ENCODE assay signal across 9 cellular contexts in the genomic region with DNA sequence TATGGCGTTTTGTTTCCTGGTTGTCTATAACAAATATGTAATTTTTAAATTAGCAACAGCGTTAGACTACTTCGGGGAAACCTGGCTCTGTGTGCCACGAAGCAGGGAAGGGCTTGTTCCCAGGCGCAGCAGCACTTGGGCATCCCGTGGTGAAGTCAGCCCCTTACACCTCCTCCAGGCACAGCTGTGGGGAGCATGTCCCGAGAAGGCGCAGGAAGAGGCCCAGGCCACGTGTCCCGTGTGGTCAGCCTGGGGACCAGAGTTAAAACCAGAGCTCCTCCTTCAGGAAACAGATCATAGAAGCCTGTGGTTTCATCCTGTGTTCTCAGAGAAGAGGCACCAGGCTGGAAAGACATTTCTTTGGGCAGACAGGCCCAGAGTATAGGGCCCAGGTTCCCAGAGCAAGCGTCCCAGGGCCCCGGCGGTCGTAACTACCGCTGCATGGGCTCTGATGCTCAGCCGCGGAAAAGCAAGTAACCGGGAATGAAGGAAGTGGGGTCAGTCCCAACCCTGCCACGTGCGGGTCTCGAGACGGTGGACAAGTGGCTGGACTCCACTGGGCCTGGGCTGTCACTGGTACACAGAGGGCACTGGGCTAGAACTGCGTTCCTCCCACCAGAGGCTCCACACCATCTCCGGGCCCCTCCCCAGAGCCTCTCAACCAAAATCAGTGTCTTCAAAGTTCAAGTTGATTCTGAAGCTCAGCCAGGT. TPM values are rescaled to one million over a fixed set of nuclear protein-coding genes. Genes with fewer than 3 reads are reported as not detected.
DNase-seq lines count a peak whose midpoint lies in the region; ATAC-seq, FAIRE-seq and TF ChIP-seq lines count a peak whose summit lies in the region.
"Had no signal": no experiment of that assay in that cellular context is flagged by ENCODE, and none has a peak within 500 bp of the region (broad histone marks: within the 10 kb centered on the region; RNA-seq: fewer than 3 reads in every experiment).

No MANE protein-coding gene starts in this region.

- no peak overlapping the region for H3K4me3 ChIP-seq in right lobe of liver
- no peak overlapping the region for H3K4me3 ChIP-seq in HepG2 (replicated peaks in 1 of 3; ENCODE audit: insufficient read depth in 1 of 3, low read depth in 2 of 3, low read length in 3 of 3)
- H3K4me3 ChIP-seq in MM.1S (ENCODE audit: low read length) = peak overlapping the region; percentile 14; the same call in 1 of the 2 replicates
- no peak overlapping the region for H3K4me3 ChIP-seq in astrocyte (ENCODE audit: insufficient read depth, low read depth, low read length)
- no peak overlapping the region for H3K4me3 ChIP-seq in kidney (ENCODE audit: low read length in 2 of 2)
- H3K4me3 ChIP-seq in thoracic aorta = peak overlapping the region; percentile 39

- H3K79me2 ChIP-seq in HepG2 (ENCODE audit: insufficient read depth, low read length) (no peaks in the 10 kb centered on the region), MM.1S (ENCODE audit: low read length) (no peaks in the 10 kb centered on the region), astrocyte (ENCODE audit: insufficient read depth, low read length) (no peaks in the 10 kb centered on the region)

- no peak for TF ChIP-seq POLR2A in right lobe of liver (IDR thresholded peaks at IDR 0.05)
- TF ChIP-seq POLR2A in HepG2 (IDR thresholded peaks at IDR 0.05; ENCODE audit: insufficient read depth in 1 of 2, low read depth in 2 of 2, low read length in 2 of 2) = no peak

- FAIRE-seq in HepG2 (lab: Jason Lieb, UNC) (no peak), astrocyte (lab: Jason Lieb, UNC) (peak; percentile 56), kidney (lab: Jason Lieb, UNC) (no peak)
- FAIRE-seq: colon had no signal

- WGBS in right lobe of liver (ENCODE audit: insufficient coverage, low coverage, low lambda C conversion rate, missing lambda C conversion rate) = 56% methylated on average over 10 of the region's 24 CpGs
- 95% methylated on average over 15 of the region's 24 CpGs for WGBS in HepG2 (ENCODE audit: low lambda C conversion rate)

- H3K4me1 Mint-ChIP-seq in astrocyte (ENCODE audit: low read depth, unreplicated experiment) = peaks cover 16% of the 10 kb centered on the region

- TF ChIP-seq CTCF in right lobe of liver (IDR thresholded peaks at IDR 0.05) = peak in 1 of 4 donors; percentile 4
- TF ChIP-seq CTCF in HepG2 (CRISPR knock-in tag; IDR thresholded peaks at IDR 0.05) = no peak
- TF ChIP-seq CTCF in MM.1S (IDR thresholded peaks at IDR 0.05; ENCODE audit: low read length) = peak; percentile 18
- TF ChIP-seq CTCF in astrocyte (IDR thresholded peaks at IDR 0.05; ENCODE audit: insufficient read depth, low read depth, low read length) = peak; percentile 5
- TF ChIP-seq CTCF in kidney (IDR thresholded peaks at IDR 0.05; ENCODE audit: borderline replicate concordance, extremely low read depth, insufficient read depth) = no peak
- TF ChIP-seq CTCF in thoracic aorta (IDR thresholded peaks at IDR 0.05) = no peak

- POLR2A ChIA-PET in HepG2 (lab: Yijun Ruan, JAX) = no interaction called here

- no peaks in the 10 kb centered on the region for H3K9me3 Mint-ChIP-seq in astrocyte (ENCODE audit: unreplicated experiment)

- H3K4me2 ChIP-seq in HepG2 (ENCODE audit: low read depth, low read length) (no peak overlapping the region), MM.1S (ENCODE audit: low read depth, low read length) (peak overlapping the region; percentile 48), astrocyte (ENCODE audit: low read length) (peak overlapping the region; percentile 56)

- ATAC-seq in right lobe of liver = peak; percentile 57 to 76 (median 72)
- ATAC-seq in HepG2 = no peak
- no peak for ATAC-seq in thoracic aorta (ENCODE audit: insufficient number of reproducible peaks, low FRiP score, low read depth)
- ATAC-seq in HG02623 (IDR thresholded peaks at IDR 0.05; ENCODE audit: unreplicated experiment) = no peak

- H3K27me3 Mint-ChIP-seq in astrocyte (ENCODE audit: low read depth, unreplicated experiment) = no peaks in the 10 kb centered on the region

- intact Hi-C loops in right lobe of liver (cut with DNase I) = loop anchor here in 1 of 2 donors (10.0 kb wide), 1 partner anchor 106 kb away; the partner anchor contains the start of gene EIF3B
- intact Hi-C loops in HepG2 (cut with micrococcal nuclease; ENCODE audit: unreplicated experiment) = loop anchor here (10.0 kb wide), 1 partner anchor 66 kb away; the partner anchor contains the start of gene SNX8
- intact Hi-C loops in kidney (cut with DNase I) = no loop called here

- H3K9me2 ChIP-seq in MM.1S (replicated peaks; ENCODE audit: insufficient read depth, low read length) = no peaks in the 10 kb centered on the region

- H3F3A ChIP-seq in MM.1S (ENCODE audit: insufficient read depth, low read length) = peaks cover 10% of the 10 kb centered on the region; the same call in 1 of the 2 replicates

- H3K4me3 Mint-ChIP-seq in astrocyte (ENCODE audit: unreplicated experiment) = no peak overlapping the region

- in situ Hi-C loops in HepG2 (cut with HindIII; ENCODE audit: extremely low pct_ligation_motif_present, low pct_unique_long_range_greater_than_20kb) = no loop called here

- CTCF ChIA-PET in HepG2 (lab: Yijun Ruan, JAX; ENCODE audit: low intra/inter-chr PET ratio, low total read pairs) = no interaction called here

- no TSS peak for BruUV-seq in HepG2 (replicated peaks; lab: Mats Ljungman, UMichigan)

- H3K36me3 ChIP-seq in right lobe of liver = no peaks in the 10 kb centered on the region
- peaks cover 0 to 2% of the 10 kb centered on the region in 2 experiments; a peak in 2 of 5 replicates for H3K36me3 ChIP-seq in HepG2 (replicated peaks in 1 of 2; ENCODE audit: control insufficient read depth in 1 of 2, insufficient read depth in 2 of 2, low read length in 2 of 2)
- H3K36me3 ChIP-seq in MM.1S (replicated peaks; ENCODE audit: insufficient read depth, low read length) = no peaks in the 10 kb centered on the region
- H3K36me3 ChIP-seq in astrocyte (ENCODE audit: insufficient read depth, low read length) = no peaks in the 10 kb centered on the region
- H3K36me3 ChIP-seq in kidney (ENCODE audit: control insufficient read depth in 1 of 2, insufficient read depth in 2 of 2, low read length in 2 of 2) = no peaks in the 10 kb centered on the region
- H3K36me3 ChIP-seq in thoracic aorta = no peaks in the 10 kb centered on the region

- H2AFZ ChIP-seq in HepG2 (ENCODE audit: low read length) (no peak overlapping the region), MM.1S (ENCODE audit: low read length) (peak overlapping the region; percentile 30), astrocyte (ENCODE audit: low read depth, low read length) (peak overlapping the region; percentile 20)

- H3K27me3 ChIP-seq in right lobe of liver (no peaks in the 10 kb centered on the region), HepG2 (ENCODE audit: control insufficient read depth in 1 of 2, insufficient read depth in 2 of 2, low read length in 2 of 2) (no peaks in the 10 kb centered on the region), MM.1S (replicated peaks; ENCODE audit: insufficient read depth, low read length) (no peaks in the 10 kb centered on the region), astrocyte (ENCODE audit: insufficient read depth, low read length) (no peaks in the 10 kb centered on the region), thoracic aorta (replicated peaks; ENCODE audit: insufficient read depth) (no peaks in the 10 kb centered on the region)

- no peaks in the 10 kb centered on the region for H4K20me1 ChIP-seq in HepG2 (ENCODE audit: insufficient read depth, low read length)
- H4K20me1 ChIP-seq in MM.1S (ENCODE audit: insufficient read depth, low read length) = no peaks in the 10 kb centered on the region
- peaks cover under 1% of the 10 kb centered on the region for H4K20me1 ChIP-seq in astrocyte (ENCODE audit: insufficient read depth, low read length)

- H3K9me3 ChIP-seq in right lobe of liver (no peaks in the 10 kb centered on the region), HepG2 (ENCODE audit: low read length) (no peaks in the 10 kb centered on the region), MM.1S (replicated peaks; ENCODE audit: insufficient read depth, low read length) (no peaks in the 10 kb centered on the region), astrocyte (ENCODE audit: insufficient read depth, low read depth, low read length) (no peaks in the 10 kb centered on the region), kidney (ENCODE audit: control insufficient read depth in 1 of 2, low read length in 2 of 2) (no peaks in the 10 kb centered on the region), thoracic aorta (no peaks in the 10 kb centered on the region)

- H3K36me3 Mint-ChIP-seq in astrocyte (ENCODE audit: low read depth, unreplicated experiment) = peaks cover 6% of the 10 kb centered on the region

- peak overlapping the region; percentile 96 for H3K27ac Mint-ChIP-seq in astrocyte (ENCODE audit: unreplicated experiment)

- H3K9ac ChIP-seq in HepG2 (ENCODE audit: insufficient read depth, low read depth, low read length) = no peak overlapping the region
- H3K9ac ChIP-seq in MM.1S (ENCODE audit: low read length) = peak overlapping the region; percentile 16; the same call in 1 of the 2 replicates
- H3K9ac ChIP-seq in astrocyte (ENCODE audit: low read length) = peak overlapping the region; percentile 79
- no peak overlapping the region for H3K9ac ChIP-seq in kidney (ENCODE audit: low read length in 2 of 2)

- peak overlapping the region in 1 of 3 donors; percentile 43 for H3K27ac ChIP-seq in right lobe of liver
- H3K27ac ChIP-seq in HepG2 (ENCODE audit: extremely low read length, insufficient read depth, low read length) = no peak overlapping the region
- peak overlapping the region; percentile 64; the same call in 1 of the 2 replicates for H3K27ac ChIP-seq in MM.1S (ENCODE audit: low read length)
- peak overlapping the region; percentile 88 for H3K27ac ChIP-seq in astrocyte (ENCODE audit: low read depth, low read length)
- peak overlapping the region in 1 of 2 donors; percentile 51 for H3K27ac ChIP-seq in kidney (ENCODE audit: low read depth in 2 of 2, low read length in 2 of 2)
- peak overlapping the region; percentile 66 to 73 for H3K27ac ChIP-seq in thoracic aorta

- DNase-seq in right lobe of liver (peak in 1 of 3 donors; percentile 66), HepG2 (ENCODE audit: low spot score) (no peak), MM.1S (peak; percentile 72), astrocyte (ENCODE audit: low read depth) (peak; percentile 94), kidney (peak; percentile 90), thoracic aorta (ENCODE audit: low spot score) (no peak), activated gamma-delta T cell treated with Interleukin-2 at 50 U/mL for 16 hours (no peak)

- no peak for TF ChIP-seq RAD21 in HepG2 (CRISPR knock-in tag; IDR thresholded peaks at IDR 0.05)

- no peak for TF ChIP-seq EP300 in HepG2 (IDR thresholded peaks at IDR 0.05; ENCODE audit: low read depth in 2 of 2, low read length in 2 of 2)
- TF ChIP-seq EP300 in HepG2 (CRISPR knock-in tag; IDR thresholded peaks at IDR 0.05; ENCODE audit: borderline replicate concordance) = no peak

- H3K4me1 ChIP-seq in right lobe of liver (no peaks in the 10 kb centered on the region), HepG2 (ENCODE audit: insufficient read depth, low read length) (peaks cover 11% of the 10 kb centered on the region), MM.1S (ENCODE audit: low read length) (peaks cover 16% of the 10 kb centered on the region), astrocyte (ENCODE audit: insufficient read depth, low read length) (peaks cover 17% of the 10 kb centered on the region), kidney (ENCODE audit: control insufficient read depth in 1 of 2, insufficient read depth in 1 of 2, low read depth in 1 of 2, low read length in 2 of 2) (peaks cover 0 to 2% of the 10 kb centered on the region in 2 donors), thoracic aorta (ENCODE audit: control insufficient read depth in 1 of 2, low read depth in 2 of 2) (peaks cover 12 to 14% of the 10 kb centered on the region in 2 donors)

RNA-seq across cellular contexts. Expression of gene NUDT1, which starts 7.1 kb away (rescaled TPM):
- total RNA-seq in right lobe of liver (1 to 10 TPM; 1.6 to 4.1 (median 2.3) TPM), HepG2 (2016; rRNA removed; fragmentation: Illumina TruSeq; extraction: Trizol) (26.8 and 32.7 TPM in 2 replicates), astrocyte (10.2 and 12.0 TPM in 2 replicates), kidney (9.3 TPM), thoracic aorta (10 to 100 TPM in 1 of 2 donors, 1 to 10 TPM in 1; 9.7 to 15.2 TPM)
- total RNA-seq in HepG2 (2016; cell fraction: cytosol; rRNA removed; fragmentation: Illumina TruSeq; extraction: Trizol; ENCODE audit: low read depth) = 11.4 TPM in 2 replicates
- 26.2 and 40.5 TPM in 2 replicates for total RNA-seq in HepG2 (2016; cell fraction: insoluble cytoplasmic fraction; rRNA removed; fragmentation: Illumina TruSeq; extraction: Trizol)
- 14.4 and 18.7 TPM in 2 replicates for total RNA-seq in HepG2 (2016; cell fraction: membrane; rRNA removed; fragmentation: Illumina TruSeq; extraction: Trizol)
- total RNA-seq in HepG2 (2016; cell fraction: nucleus; rRNA removed; fragmentation: Illumina TruSeq; extraction: Trizol) = 9.7 and 11.3 TPM in 2 replicates
- polyA plus RNA-seq in HepG2 (2011; rRNA removed) (6.4 and 9.1 TPM in 2 replicates), kidney (ENCODE audit: insufficient read depth, low read depth, low replicate concordance) (12.1 TPM)
- polyA plus RNA-seq in HepG2 (2011; cell fraction: cytosol; rRNA removed) = 8.6 and 15.0 TPM in 2 replicates
- 7.0 and 14.0 TPM in 2 replicates for polyA plus RNA-seq in HepG2 (2011; cell fraction: nucleus; rRNA removed)
- 9.3 and 12.3 TPM in 2 replicates for polyA plus RNA-seq in HepG2 (2012)
- 11.6 and 16.1 TPM in 2 replicates for polyA plus RNA-seq in HepG2 (2016; cell fraction: cytosol; fragmentation: Illumina TruSeq; extraction: Trizol; ENCODE audit: low read depth)
- polyA plus RNA-seq in HepG2 (2016; cell fraction: insoluble cytoplasmic fraction; fragmentation: Illumina TruSeq; extraction: Trizol; ENCODE audit: low read depth) = 33.4 and 44.1 TPM in 2 replicates
- 15.0 and 16.2 TPM in 2 replicates for polyA plus RNA-seq in HepG2 (2016; cell fraction: membrane; fragmentation: Illumina TruSeq; extraction: Trizol; ENCODE audit: low read depth)
- 21.7 and 21.8 TPM in 2 replicates for polyA plus RNA-seq in HepG2 (2016; cell fraction: nucleus; fragmentation: Illumina TruSeq; extraction: Trizol; ENCODE audit: insufficient read depth, low read depth)
- 10.9 and 35.3 TPM in 2 replicates for polyA minus RNA-seq in HepG2 (2011; rRNA and poly(A)+ RNA removed; ENCODE audit: low replicate concordance)
- 3.8 and 4.1 TPM in 2 replicates for polyA minus RNA-seq in HepG2 (2011; cell fraction: cytosol; rRNA and poly(A)+ RNA removed)
- polyA minus RNA-seq in HepG2 (2011; cell fraction: nucleus; rRNA and poly(A)+ RNA removed) = 1.2 and 1.3 TPM in 2 replicates

RNA-seq across cellular contexts. Expression of gene MRM2, which starts 7.1 kb away (rescaled TPM):
- 10 to 100 TPM in 4 of 6 experiments, 1 to 10 TPM in 2; 9.5 to 14.6 (median 11.5) TPM for total RNA-seq in right lobe of liver
- total RNA-seq in HepG2 (2016; rRNA removed; fragmentation: Illumina TruSeq; extraction: Trizol) = 34.2 and 42.6 TPM in 2 replicates
- 13.1 and 15.3 TPM in 2 replicates for total RNA-seq in HepG2 (2016; cell fraction: cytosol; rRNA removed; fragmentation: Illumina TruSeq; extraction: Trizol; ENCODE audit: low read depth)
- 32.0 and 45.6 TPM in 2 replicates for total RNA-seq in HepG2 (2016; cell fraction: insoluble cytoplasmic fraction; rRNA removed; fragmentation: Illumina TruSeq; extraction: Trizol)
- 31.1 and 33.3 TPM in 2 replicates for total RNA-seq in HepG2 (2016; cell fraction: membrane; rRNA removed; fragmentation: Illumina TruSeq; extraction: Trizol)
- total RNA-seq in HepG2 (2016; cell fraction: nucleus; rRNA removed; fragmentation: Illumina TruSeq; extraction: Trizol) = 15.3 and 15.4 TPM in 2 replicates
- polyA plus RNA-seq in HepG2 (2011; rRNA removed) = 13.2 and 15.8 TPM in 2 replicates
- polyA plus RNA-seq in HepG2 (2011; cell fraction: cytosol; rRNA removed) = 11.1 and 11.7 TPM in 2 replicates
- polyA plus RNA-seq in HepG2 (2011; cell fraction: nucleus; rRNA removed) = 5.3 and 6.1 TPM in 2 replicates
- 13.3 and 14.1 TPM in 2 replicates for polyA plus RNA-seq in HepG2 (2012)
- 12.8 and 16.1 TPM in 2 replicates for polyA plus RNA-seq in HepG2 (2016; cell fraction: cytosol; fragmentation: Illumina TruSeq; extraction: Trizol; ENCODE audit: low read depth)
- polyA plus RNA-seq in HepG2 (2016; cell fraction: insoluble cytoplasmic fraction; fragmentation: Illumina TruSeq; extraction: Trizol; ENCODE audit: low read depth) = 46.0 and 53.3 TPM in 2 replicates
- 22.1 and 24.5 TPM in 2 replicates for polyA plus RNA-seq in HepG2 (2016; cell fraction: membrane; fragmentation: Illumina TruSeq; extraction: Trizol; ENCODE audit: low read depth)
- 29.4 and 33.1 TPM in 2 replicates for polyA plus RNA-seq in HepG2 (2016; cell fraction: nucleus; fragmentation: Illumina TruSeq; extraction: Trizol; ENCODE audit: insufficient read depth, low read depth)
- polyA minus RNA-seq in HepG2 (2011; rRNA and poly(A)+ RNA removed; ENCODE audit: low replicate concordance) = 13.9 and 40.9 TPM in 2 replicates
- polyA minus RNA-seq in HepG2 (2011; cell fraction: cytosol; rRNA and poly(A)+ RNA removed) = 2.8 and 5.7 TPM in 2 replicates
- 4.8 and 7.1 TPM in 2 replicates for polyA minus RNA-seq in HepG2 (2011; cell fraction: nucleus; rRNA and poly(A)+ RNA removed)
- total RNA-seq in astrocyte = 22.5 and 22.6 TPM in 2 replicates
- 25.6 TPM for total RNA-seq in kidney
- 25.6 TPM for polyA plus RNA-seq in kidney (ENCODE audit: insufficient read depth, low read depth, low replicate concordance)
- total RNA-seq in thoracic aorta = 10 to 100 TPM; 12.5 to 16.6 TPM

RNA-seq across cellular contexts. Expression of gene MAD1L1, which starts 16.4 kb away (rescaled TPM):
- 10 to 100 TPM; 15.1 to 37.4 (median 20.5) TPM for total RNA-seq in right lobe of liver
- 53.3 and 64.7 TPM in 2 replicates for total RNA-seq in HepG2 (2016; rRNA removed; fragmentation: Illumina TruSeq; extraction: Trizol)
- 47.7 and 50.1 TPM in 2 replicates for total RNA-seq in HepG2 (2016; cell fraction: cytosol; rRNA removed; fragmentation: Illumina TruSeq; extraction: Trizol; ENCODE audit: low read depth)
- 48.4 and 60.1 TPM in 2 replicates for total RNA-seq in HepG2 (2016; cell fraction: insoluble cytoplasmic fraction; rRNA removed; fragmentation: Illumina TruSeq; extraction: Trizol)
- 27.3 and 29.1 TPM in 2 replicates for total RNA-seq in HepG2 (2016; cell fraction: membrane; rRNA removed; fragmentation: Illumina TruSeq; extraction: Trizol)
- 29.9 and 32.7 TPM in 2 replicates for total RNA-seq in HepG2 (2016; cell fraction: nucleus; rRNA removed; fragmentation: Illumina TruSeq; extraction: Trizol)
- 17.4 and 21.4 TPM in 2 replicates for polyA plus RNA-seq in HepG2 (2011; rRNA removed)
- 10.9 and 20.1 TPM in 2 replicates for polyA plus RNA-seq in HepG2 (2011; cell fraction: cytosol; rRNA removed)
- polyA plus RNA-seq in HepG2 (2011; cell fraction: nucleus; rRNA removed) = 35.5 and 46.7 TPM in 2 replicates
- 10.5 and 17.0 TPM in 2 replicates for polyA plus RNA-seq in HepG2 (2012)
- 8.6 and 11.6 TPM in 2 replicates for polyA plus RNA-seq in HepG2 (2016; cell fraction: cytosol; fragmentation: Illumina TruSeq; extraction: Trizol; ENCODE audit: low read depth)
- 22.4 and 37.7 TPM in 2 replicates for polyA plus RNA-seq in HepG2 (2016; cell fraction: insoluble cytoplasmic fraction; fragmentation: Illumina TruSeq; extraction: Trizol; ENCODE audit: low read depth)
- 10.8 and 11.3 TPM in 2 replicates for polyA plus RNA-seq in HepG2 (2016; cell fraction: membrane; fragmentation: Illumina TruSeq; extraction: Trizol; ENCODE audit: low read depth)
- polyA plus RNA-seq in HepG2 (2016; cell fraction: nucleus; fragmentation: Illumina TruSeq; extraction: Trizol; ENCODE audit: insufficient read depth, low read depth) = 31.9 and 32.8 TPM in 2 replicates
- polyA minus RNA-seq in HepG2 (2011; rRNA and poly(A)+ RNA removed; ENCODE audit: low replicate concordance) = 26.5 and 51.4 TPM in 2 replicates
- 24.4 and 27.0 TPM in 2 replicates for polyA minus RNA-seq in HepG2 (2011; cell fraction: cytosol; rRNA and poly(A)+ RNA removed)
- 22.9 and 27.4 TPM in 2 replicates for polyA minus RNA-seq in HepG2 (2011; cell fraction: nucleus; rRNA and poly(A)+ RNA removed)
- total RNA-seq in astrocyte = 32.3 and 32.5 TPM in 2 replicates
- total RNA-seq in kidney = 45.2 TPM
- polyA plus RNA-seq in kidney (ENCODE audit: insufficient read depth, low read depth, low replicate concordance) = 33.2 TPM
- 10 to 100 TPM; 27.4 to 41.3 TPM for total RNA-seq in thoracic aorta

Comparison
In these comparisons a context has a peak if more than half of its experiments do, and no peak if none do; other contexts are left out.
1. ATAC-seq: peak in right lobe of liver (4 of 4); none in HepG2 (single experiment), thoracic aorta (single experiment) and HG02623 (single experiment).
2. DNase-seq: peak in MM.1S (single experiment), astrocyte (single experiment) and kidney (single experiment); none in HepG2 (single experiment), thoracic aorta (single experiment) and activated gamma-delta T cell treated with Interleukin-2 at 50 U/mL for 16 hours (single experiment).
3. H3K4me3 ChIP-seq: peak in MM.1S (single experiment) and thoracic aorta (single experiment); none in right lobe of liver (0 of 3), HepG2 (0 of 3), astrocyte (single experiment) and kidney (0 of 2).
4. CTCF ChIP-seq: peak in MM.1S (single experiment) and astrocyte (single experiment); none in HepG2 (single experiment), kidney (single experiment) and thoracic aorta (single experiment).
5. H3K9ac ChIP-seq: peak in MM.1S (single experiment) and astrocyte (single experiment); none in HepG2 (single experiment) and kidney (0 of 2).